Comparison of ENCODE assay signal across 12 cellular contexts in the genomic region with DNA sequence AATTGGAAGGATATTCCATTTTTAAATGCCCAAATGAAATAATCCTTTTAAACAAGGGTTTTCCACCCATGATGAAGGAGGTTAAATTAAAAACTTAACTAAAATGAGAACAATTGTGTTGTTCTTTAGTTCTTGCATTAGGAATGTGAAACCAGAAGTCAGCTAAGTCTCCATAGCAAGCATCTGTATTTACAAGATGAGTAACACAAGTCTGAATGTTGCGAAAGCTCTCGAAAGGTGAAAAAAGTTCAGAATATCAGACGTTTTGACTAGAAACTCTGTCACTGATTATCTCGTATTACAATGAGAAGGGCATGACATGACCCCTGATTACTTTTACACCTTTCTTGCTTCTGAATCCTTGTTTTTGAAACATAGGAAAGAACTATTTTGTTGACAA.
DNase-seq lines count a peak whose midpoint lies in the region; ATAC-seq and TF ChIP-seq lines count a peak whose summit lies in the region.
"Had no signal": no experiment of that assay in that cellular context is flagged by ENCODE, and none has a peak within 500 bp of the region (broad histone marks: within the 10 kb centered on the region; RNA-seq: fewer than 3 reads in every experiment).

No MANE protein-coding gene starts in this region.

- CTCF ChIA-PET in PC-3 (lab: Charles Lee), result no interaction called here

- H3K4me1 ChIP-seq in PC-3 (ENCODE audit: insufficient read depth, low read length) (peaks cover 22% of the 10 kb centered on the region), fibroblast of lung (ENCODE audit: control insufficient read depth, extremely low read depth, insufficient read depth, low read length) (peaks cover 15% of the 10 kb centered on the region), transverse colon (peaks cover 0 to 3% (median 0%) of the 10 kb centered on the region in 4 donors)

- H3K9ac ChIP-seq in PC-3 (ENCODE audit: low read length), result no peak overlapping the region
- H3K9ac ChIP-seq in fibroblast of lung (ENCODE audit: insufficient read depth, low read length), result no peak overlapping the region

- H3K9me3 Mint-ChIP-seq in activated naive CD4-positive, alpha-beta T cell treated with anti-CD3 and anti-CD28 coated beads, Interleukin-2, amount 50 U/mL, for 72 hours, result peaks cover 11 to 18% of the 10 kb centered on the region in 2 donors

- POLR2A ChIA-PET in PC-3 (lab: Charles Lee; ENCODE audit: unreplicated experiment), result no interaction called here

- H3K9me2 ChIP-seq in PC-3 (replicated peaks; ENCODE audit: low read length), result no peaks in the 10 kb centered on the region

- no peaks in the 10 kb centered on the region for H4K20me1 ChIP-seq in PC-3 (ENCODE audit: low read length)
- H4K20me1 ChIP-seq in fibroblast of lung (ENCODE audit: control insufficient read depth, extremely low read depth, insufficient read depth, low read length), result no peaks in the 10 kb centered on the region

- H3K36me3 Mint-ChIP-seq in activated naive CD4-positive, alpha-beta T cell treated with anti-CD3 and anti-CD28 coated beads, Interleukin-2, amount 50 U/mL, for 72 hours, result peaks cover 9% of the 10 kb centered on the region in 2 donors

- no peak overlapping the region for H3K4me3 ChIP-seq in PC-3 (ENCODE audit: low read length)
- H3K4me3 ChIP-seq in fibroblast of lung (replicated peaks in 1 of 4; ENCODE audit: control extremely low read depth in 1 of 4, insufficient read depth in 1 of 4, low read depth in 3 of 4, low read length in 4 of 4), result no peak overlapping the region
- no peak overlapping the region for H3K4me3 ChIP-seq in transverse colon
- H3K4me3 ChIP-seq: MG63, thoracic aorta had no signal

- 58 to 69% methylated on average over 4 of the region's 4 CpGs for WGBS in transverse colon (ENCODE audit: low coverage in 1 of 2), 2 donors

- no peaks in the 10 kb centered on the region; the same call in 1 of the 2 replicates for H3K36me3 ChIP-seq in PC-3 (ENCODE audit: low read depth, low read length)
- no peaks in the 10 kb centered on the region for H3K36me3 ChIP-seq in fibroblast of lung (ENCODE audit: control insufficient read depth, insufficient read depth, low read length)
- no peaks in the 10 kb centered on the region for H3K36me3 ChIP-seq in transverse colon
- H3K36me3 ChIP-seq: thoracic aorta had no signal

- TF ChIP-seq EP300 in transverse colon (IDR thresholded peaks at IDR 0.05; ENCODE audit: low read depth), result no peak

- H2AFZ ChIP-seq in PC-3 (ENCODE audit: low read length) (no peak overlapping the region), fibroblast of lung (ENCODE audit: low read length) (no peak overlapping the region)

- TF ChIP-seq POLR2A in transverse colon (IDR thresholded peaks at IDR 0.05), result no peak

- no peak overlapping the region for H3K27ac Mint-ChIP-seq in activated naive CD4-positive, alpha-beta T cell treated with anti-CD3 and anti-CD28 coated beads, Interleukin-2, amount 50 U/mL, for 72 hours

- H3K27me3 ChIP-seq in PC-3 (ENCODE audit: low read length), result no peaks in the 10 kb centered on the region
- no peaks in the 10 kb centered on the region for H3K27me3 ChIP-seq in fibroblast of lung (ENCODE audit: control insufficient read depth, insufficient read depth, low read length)
- no peaks in the 10 kb centered on the region for H3K27me3 ChIP-seq in transverse colon
- H3K27me3 ChIP-seq: MG63 had no signal

- DNase-seq in GM03348 (ENCODE audit: low spot score) (peak; percentile 67), PC-3 (peak; percentile 85), fibroblast of lung (ENCODE audit: low read depth in 2 of 2) (peak; percentile 90 to 94), renal cortical epithelial cell (ENCODE audit: low read depth) (peak; percentile 99), transverse colon (no peak), DMS153 treated with DMSO at 0.1 percent for 48 hours (lab: John Stamatoyannopoulos, UW; ENCODE audit: unreplicated experiment) (no peak)
- no peak for DNase-seq in activated naive CD4-positive, alpha-beta T cell treated with anti-CD3 and anti-CD28 coated beads, Interleukin-2, amount 50 U/mL, for 72 hours (ENCODE audit: low spot score in 2 of 2)
- DNase-seq: cortex of kidney, GOT3, MG63 had no signal

- H3K4me2 ChIP-seq in PC-3 (ENCODE audit: low read length) (peak overlapping the region; percentile 13), fibroblast of lung (ENCODE audit: extremely low read depth, insufficient read depth, low read length) (peak overlapping the region; percentile 37)

- H3K79me2 ChIP-seq in PC-3 (ENCODE audit: low read length) (peaks cover 5% of the 10 kb centered on the region; the same call in 1 of the 2 replicates), fibroblast of lung (ENCODE audit: control insufficient read depth, insufficient read depth, low read length) (peaks cover 7% of the 10 kb centered on the region)

- TF ChIP-seq CTCF in PC-3 (conservative IDR thresholded peaks at IDR 0.05; ENCODE audit: low read depth, low read length), result no peak
- TF ChIP-seq CTCF in fibroblast of lung (conservative IDR thresholded peaks at IDR 0.05 in 1 of 2, IDR thresholded peaks at IDR 0.05 in 1 of 2; ENCODE audit: low read depth in 1 of 2, low read length in 2 of 2), result no peak
- TF ChIP-seq CTCF in transverse colon (IDR thresholded peaks at IDR 0.05), result no peak

- H3K9me3 ChIP-seq in PC-3 (ENCODE audit: low read length) (no peaks in the 10 kb centered on the region), fibroblast of lung (ENCODE audit: control insufficient read depth, insufficient read depth, low read depth, low read length) (no peaks in the 10 kb centered on the region), transverse colon (peaks cover 0 to 8% of the 10 kb centered on the region in 2 donors)

- H3F3A ChIP-seq in PC-3 (ENCODE audit: low read length, unreplicated experiment), result no peaks in the 10 kb centered on the region

- no TSS peak for BruUV-seq in PC-3 (replicated peaks; lab: Mats Ljungman, UMichigan)

- H3K27ac ChIP-seq in PC-3 (ENCODE audit: low read length), result no peak overlapping the region
- peak overlapping the region; percentile 59 for H3K27ac ChIP-seq in fibroblast of lung (ENCODE audit: insufficient read depth, low read length)
- H3K27ac ChIP-seq in transverse colon, result no peak overlapping the region

- peak; percentile 44 for ATAC-seq in PC-3
- no peak for ATAC-seq in HG02981 (IDR thresholded peaks at IDR 0.05; ENCODE audit: unreplicated experiment)
- no peak for ATAC-seq in activated naive CD4-positive, alpha-beta T cell treated with anti-CD3 and anti-CD28 coated beads, Interleukin-2, amount 50 U/mL, for 72 hours

- in situ Hi-C loops in transverse colon (cut with MboI; ENCODE audit: low pct_ligation_motif_present in 1 of 4, low pct_unique_long_range_greater_than_20kb in 1 of 4, low sequenced_read_pairs in 3 of 4), result no loop called here

- intact Hi-C loops in PC-3 (cut with micrococcal nuclease) (no loop called here), transverse colon (cut with DNase I; ENCODE audit: low total_unique reads) (no loop called here)

Comparison
In these comparisons a context has a peak if more than half of its experiments do, and no peak if none do; other contexts are left out.
1. DNase-seq: peak in GM03348 (single experiment), PC-3 (single experiment), fibroblast of lung (2 of 2) and renal cortical epithelial cell (single experiment); none in transverse colon (single experiment), activated naive CD4-positive, alpha-beta T cell treated with anti-CD3 and anti-CD28 coated beads, Interleukin-2, amount 50 U/mL, for 72 hours (0 of 2) and DMS153 treated with DMSO at 0.1 percent for 48 hours (single experiment).